Comparison of ENCODE assay signal across 10 cellular contexts in the genomic region with DNA sequence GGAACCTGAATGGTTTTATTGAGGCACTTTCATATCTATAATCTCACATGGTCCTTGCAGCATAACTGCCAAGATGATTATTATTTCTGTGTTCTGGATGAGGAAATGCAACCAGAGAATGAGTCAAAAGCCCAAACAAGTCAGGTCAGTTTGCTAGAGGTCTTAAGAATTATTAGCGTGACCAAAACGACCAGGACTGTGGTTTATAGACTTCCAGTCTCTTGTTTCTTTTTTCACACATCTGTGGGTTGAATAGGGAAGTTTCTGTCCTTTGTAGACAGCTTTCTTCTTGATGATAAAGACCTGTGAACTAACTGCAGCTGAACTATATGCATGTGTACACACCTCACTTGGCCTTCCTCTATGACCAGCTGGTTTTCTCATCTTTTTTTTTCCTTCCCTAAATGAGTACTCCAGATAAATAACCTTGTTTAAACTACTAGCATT. TPM values are rescaled to one million over a fixed set of nuclear protein-coding genes. Genes with fewer than 3 reads are reported as not detected.
A peak's percentile ranks its signal among the peaks of the same experiment; 100 is the strongest.
DNase-seq lines count a peak whose midpoint lies in the region; ATAC-seq lines count a peak whose summit lies in the region.
"Had no signal": no experiment of that assay in that cellular context is flagged by ENCODE, and none has a peak within 500 bp of the region (broad histone marks: within the 10 kb centered on the region; RNA-seq: fewer than 3 reads in every experiment).

No MANE protein-coding gene starts in this region.

- DNase-seq in anterior cingulate cortex (lab: John Stamatoyannopoulos, UW) (no peak), KG1 (lab: John Stamatoyannopoulos, UW) (no peak), NCI-H1092 treated with DMSO at 0.1 percent for 48 hours (lab: John Stamatoyannopoulos, UW) (no peak), NCI-H1417 (lab: John Stamatoyannopoulos, UW) (no peak)
- DNase-seq: activated T-cell treated with anti-CD3 and anti-CD28 coated beads, Interleukin-2, amount 50 U/mL, for 1 hour; uterus had no signal

- ATAC-seq in GM18858 (IDR thresholded peaks at IDR 0.05; ENCODE audit: unreplicated experiment) (peak; percentile 87), GM21737 (IDR thresholded peaks at IDR 0.05; ENCODE audit: unreplicated experiment) (peak; percentile 96), HG03460 (IDR thresholded peaks at IDR 0.05; ENCODE audit: unreplicated experiment) (peak; percentile 87), esophagus mucosa (peak; percentile 84)

RNA-seq across cellular contexts. Expression of a gene that starts 13.9 kb away (rescaled TPM):
- total RNA-seq in esophagus mucosa, result 16.3 TPM
